ENCODE assay signal across 8 cellular contexts in the genomic region with DNA sequence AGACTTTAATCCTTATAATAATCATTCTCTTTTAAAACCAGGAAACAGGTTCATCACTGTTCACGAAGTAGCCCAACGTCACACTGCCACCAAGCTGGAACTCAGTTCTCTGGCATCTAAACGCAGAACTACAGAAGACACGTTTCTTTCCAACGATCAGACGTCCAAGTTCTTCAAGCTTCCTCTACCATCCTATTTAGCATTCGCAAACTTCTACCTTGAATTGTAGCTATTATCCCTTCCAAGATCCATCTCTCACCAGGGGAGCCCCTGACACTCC. TPM values are rescaled to one million over a fixed set of nuclear protein-coding genes. Genes with fewer than 3 reads are reported as not detected.
DNase-seq lines count a peak whose midpoint lies in the region; ATAC-seq, FAIRE-seq and TF ChIP-seq lines count a peak whose summit lies in the region.

No MANE protein-coding gene starts in this region.

- ATAC-seq in activated CD4-positive, alpha-beta T cell treated with anti-CD3 and anti-CD28 coated beads for 36 hours, result peak; percentile 34
- ATAC-seq in natural killer cell, result peak; percentile 10 to 35 (median 16)

- intact Hi-C loops in activated CD4-positive, alpha-beta T cell treated with anti-CD3 and anti-CD28 coated beads for 36 hours (cut with DNase I, micrococcal nuclease), result loop anchor here (1.0 to 10.0 kb wide), 9 partner anchors 15 to 1454 kb away; a partner anchor contains a TSS
- intact Hi-C loops in natural killer cell (cut with micrococcal nuclease), result loop anchor here (1.0 to 2.0 kb wide), 2 partner anchors 16 to 29 kb away; no protein-coding TSS in a partner anchor

- H3K9me3 Mint-ChIP-seq in activated CD4-positive, alpha-beta T cell treated with anti-CD3 and anti-CD28 coated beads for 36 hours (ENCODE audit: low read depth), result no peaks in the 10 kb centered on the region
- no peaks in the 10 kb centered on the region for H3K9me3 Mint-ChIP-seq in natural killer cell

- TF ChIP-seq CTCF in natural killer cell (IDR thresholded peaks at IDR 0.05), result no peak

- H3K27ac Mint-ChIP-seq in activated CD4-positive, alpha-beta T cell treated with anti-CD3 and anti-CD28 coated beads for 36 hours, result peak overlapping the region; percentile 89
- peak overlapping the region; percentile 91 to 97 for H3K27ac Mint-ChIP-seq in natural killer cell

- CTCF ChIA-PET in activated CD4-positive, alpha-beta T cell treated with anti-CD3 and anti-CD28 coated beads for 36 hours (lab: Charles Lee), result interaction anchor here (0.8 to 2.6 kb wide), 7 partner anchors 9 to 56 kb away, joined by 3 to 18 read pairs (median 3); no protein-coding TSS in a partner anchor

- peak overlapping the region; percentile 86 for H3K4me3 Mint-ChIP-seq in activated CD4-positive, alpha-beta T cell treated with anti-CD3 and anti-CD28 coated beads for 36 hours
- peak overlapping the region; percentile 94 for H3K4me3 Mint-ChIP-seq in natural killer cell

- no peaks in the 10 kb centered on the region for H3K36me3 Mint-ChIP-seq in activated CD4-positive, alpha-beta T cell treated with anti-CD3 and anti-CD28 coated beads for 36 hours (ENCODE audit: low read depth)
- H3K36me3 Mint-ChIP-seq in natural killer cell, result no peaks in the 10 kb centered on the region

- FAIRE-seq in H54 (lab: Jason Lieb, UNC), result peak; percentile 73

- no peaks in the 10 kb centered on the region for H3K27me3 Mint-ChIP-seq in activated CD4-positive, alpha-beta T cell treated with anti-CD3 and anti-CD28 coated beads for 36 hours
- no peaks in the 10 kb centered on the region for H3K27me3 Mint-ChIP-seq in natural killer cell (ENCODE audit: low read depth in 2 of 2)

- no peak for TF ChIP-seq POLR2A in H54 (IDR thresholded peaks at IDR 0.05; ENCODE audit: low read depth, low read length)

- DNase-seq in activated CD4-positive, alpha-beta T cell treated with anti-CD3 and anti-CD28 coated beads for 36 hours, result peak; percentile 54
- no peak for DNase-seq in activated CD4-positive, alpha-beta T cell treated with anti-CD3 and anti-CD28 coated beads for 1 hour
- DNase-seq in H54 (ENCODE audit: insufficient read length, low spot score), result no peak
- peak; percentile 67 for DNase-seq in M059J (ENCODE audit: low read depth)
- DNase-seq in activated CD4-positive, alpha-beta T cell treated with anti-CD3 and anti-CD28 coated beads, Interleukin-2, amount 50 U/mL, for 4 hours, result peak; percentile 10 to 17
- peak; percentile 72 for DNase-seq in fibroblast of peridontal ligament (ENCODE audit: extremely low read depth)
- no peak for DNase-seq in natural killer cell
- DNase-seq in DMS153 treated with DMSO at 0.1 percent for 48 hours (lab: John Stamatoyannopoulos, UW; ENCODE audit: unreplicated experiment), result no peak

- POLR2A ChIA-PET in activated CD4-positive, alpha-beta T cell treated with anti-CD3 and anti-CD28 coated beads for 36 hours (lab: Charles Lee), result interaction anchor here (0.7 to 2.0 kb wide), 7 partner anchors 15 to 443 kb away, joined by 3 to 13 read pairs (median 4); a partner anchor contains a TSS

- peaks cover 42% of the 10 kb centered on the region for H3K4me1 Mint-ChIP-seq in activated CD4-positive, alpha-beta T cell treated with anti-CD3 and anti-CD28 coated beads for 36 hours
- H3K4me1 Mint-ChIP-seq in natural killer cell, result peaks cover 25 to 30% of the 10 kb centered on the region in 2 donors

RNA-seq across cellular contexts. Expression of a gene that starts 0.6 kb away (rescaled TPM):
- total RNA-seq in activated CD4-positive, alpha-beta T cell treated with anti-CD3 and anti-CD28 coated beads for 36 hours, result 10 to 100 TPM in 1 of 2 experiments, 1 to 10 TPM in 1; 6.6 to 11.6 TPM
- total RNA-seq in M059J (2014; rRNA removed; shearing (Covaris generic)), result 2.6 and 3.3 TPM in 2 replicates
- 10 to 100 TPM; 11.0 to 21.8 (median 14.4) TPM for total RNA-seq in natural killer cell

RNA-seq across cellular contexts. Expression of a gene that starts 27.2 kb away (rescaled TPM):
- total RNA-seq in activated CD4-positive, alpha-beta T cell treated with anti-CD3 and anti-CD28 coated beads for 36 hours, result 100 to 1,000 TPM; 334 to 396 TPM
- total RNA-seq in M059J (2014; rRNA removed; shearing (Covaris generic)), result 2,499 and 3,150 TPM in 2 replicates
- total RNA-seq in natural killer cell, result 100 to 1,000 TPM; 627 to 717 (median 634) TPM

Comparison
In these comparisons a context has a peak if more than half of its experiments do, and no peak if none do; other contexts are left out.
1. DNase-seq: peak in activated CD4-positive, alpha-beta T cell treated with anti-CD3 and anti-CD28 coated beads for 36 hours (single experiment), M059J (single experiment), activated CD4-positive, alpha-beta T cell treated with anti-CD3 and anti-CD28 coated beads, Interleukin-2, amount 50 U/mL, for 4 hours (2 of 2) and fibroblast of peridontal ligament (single experiment); none in activated CD4-positive, alpha-beta T cell treated with anti-CD3 and anti-CD28 coated beads for 1 hour (single experiment), H54 (single experiment), natural killer cell (single experiment) and DMS153 treated with DMSO at 0.1 percent for 48 hours (single experiment).